8 cellular contexts compared by ENCODE assay signal in the genomic region with DNA sequence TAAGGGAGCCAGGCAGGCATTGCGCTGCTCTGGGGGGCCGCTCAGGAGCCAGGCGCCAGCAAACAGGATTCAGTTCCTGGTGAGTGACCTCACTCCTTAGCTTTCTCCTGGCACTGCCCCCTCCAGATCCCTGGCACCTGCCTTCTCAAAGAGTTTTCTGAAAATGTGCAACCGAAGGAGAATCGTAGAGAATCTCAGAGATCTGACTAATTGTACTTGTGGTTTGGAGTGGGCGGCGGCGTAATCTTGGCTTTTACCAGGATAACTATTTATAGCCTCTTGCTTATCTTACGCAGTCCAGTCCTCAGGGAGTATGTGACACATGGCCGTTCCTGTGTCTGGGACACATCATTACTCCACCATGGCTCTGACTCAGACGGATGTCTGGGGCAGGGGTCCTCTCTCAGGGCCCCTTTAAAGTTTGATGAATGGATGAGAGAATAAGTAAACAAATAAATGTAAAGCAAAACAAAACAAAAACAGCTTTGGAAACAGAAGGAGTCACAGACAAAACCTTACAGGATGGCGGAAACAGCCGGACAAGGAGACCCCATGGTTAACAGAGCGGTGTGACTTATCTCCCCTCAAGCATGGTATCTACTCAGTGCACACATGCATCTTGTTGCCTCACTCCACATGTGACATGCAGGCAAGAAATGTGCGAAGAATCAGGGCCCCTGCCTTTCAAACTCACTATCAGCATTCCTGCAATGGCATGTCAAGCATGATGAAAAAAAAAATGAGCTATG.
DNase-seq lines count a peak whose midpoint lies in the region; ATAC-seq and TF ChIP-seq lines count a peak whose summit lies in the region.

No MANE protein-coding gene starts in this region.

- peak; percentile 76 to 86 for ATAC-seq in stimulated activated naive B cell treated with anti-CD40 and anti-IgM and Interleukin-4, amounts not matched to agents 10 μg/mL and 1 μg/mL and 100 μg/mL, for 72 hours (replicated peaks)
- ATAC-seq in HG03460 (IDR thresholded peaks at IDR 0.05; ENCODE audit: unreplicated experiment): no peak
- ATAC-seq in effector memory CD8-positive, alpha-beta T cell (replicated peaks): no peak

- TF ChIP-seq CTCF in cardiac muscle cell (IDR thresholded peaks at IDR 0.05; ENCODE audit: low read depth, low read length): no peak

- peak overlapping the region; percentile 99 for H3K27ac Mint-ChIP-seq in stimulated activated naive B cell treated with anti-CD40 and anti-IgM and Interleukin-4, amounts not matched to agents 10 μg/mL and 1 μg/mL and 100 μg/mL, for 72 hours
- H3K27ac Mint-ChIP-seq in effector memory CD8-positive, alpha-beta T cell: no peak overlapping the region

- H3K27me3 ChIP-seq in cardiac muscle cell: no peaks in the 10 kb centered on the region

- H3K9me3 Mint-ChIP-seq in stimulated activated naive B cell treated with anti-CD40 and anti-IgM and Interleukin-4, amounts not matched to agents 10 μg/mL and 1 μg/mL and 100 μg/mL, for 72 hours: peaks cover 0 to 2% of the 10 kb centered on the region in 2 donors
- H3K9me3 Mint-ChIP-seq in effector memory CD8-positive, alpha-beta T cell: peaks cover 0 to 2% of the 10 kb centered on the region in 2 donors

- H3K4me1 ChIP-seq in cardiac muscle cell (ENCODE audit: low read depth): peaks cover 35% of the 10 kb centered on the region

- peaks cover 3 to 12% of the 10 kb centered on the region in 2 donors for H3K36me3 Mint-ChIP-seq in stimulated activated naive B cell treated with anti-CD40 and anti-IgM and Interleukin-4, amounts not matched to agents 10 μg/mL and 1 μg/mL and 100 μg/mL, for 72 hours
- no peaks in the 10 kb centered on the region for H3K36me3 Mint-ChIP-seq in effector memory CD8-positive, alpha-beta T cell (ENCODE audit: insufficient read depth)

- H3K27me3 Mint-ChIP-seq in stimulated activated naive B cell treated with anti-CD40 and anti-IgM and Interleukin-4, amounts not matched to agents 10 μg/mL and 1 μg/mL and 100 μg/mL, for 72 hours: no peaks in the 10 kb centered on the region
- H3K27me3 Mint-ChIP-seq in effector memory CD8-positive, alpha-beta T cell: peaks cover 0 to 6% of the 10 kb centered on the region in 2 donors

- H3K36me3 ChIP-seq in cardiac muscle cell: no peaks in the 10 kb centered on the region

- H3K9me3 ChIP-seq in cardiac muscle cell (ENCODE audit: low read depth): no peaks in the 10 kb centered on the region

- peak; percentile 15 for DNase-seq in stimulated activated CD4-positive, alpha-beta T cell treated with anti-CD3 and anti-CD28 coated beads, Interleukin-15, amount 100 ng/mL, for 24 hours
- no peak for DNase-seq in stimulated activated CD4-positive, alpha-beta T cell treated with anti-CD3 and anti-CD28 coated beads, Interleukin-1b, Interleukin-23, amount 100 ng/mL, for 48 hours
- DNase-seq in SW480 (ENCODE audit: low spot score): peak; percentile 55
- DNase-seq in cardiac muscle cell (ENCODE audit: low read depth in 1 of 2, low spot score in 1 of 2): peak; percentile 74 to 80
- DNase-seq in stimulated activated naive B cell treated with anti-CD40 and anti-IgM and Interleukin-4, amounts not matched to agents 10 μg/mL and 1 μg/mL and 100 μg/mL, for 72 hours: peak; percentile 65
- DNase-seq in effector memory CD8-positive, alpha-beta T cell: no peak
- no peak for DNase-seq in activated CD8-positive, alpha-beta memory T cell treated with anti-CD3 and anti-CD28 coated beads, Interleukin-2, amount 50 U/mL, for 48 hours

- peaks cover 63 to 84% of the 10 kb centered on the region in 2 donors for H3K4me1 Mint-ChIP-seq in stimulated activated naive B cell treated with anti-CD40 and anti-IgM and Interleukin-4, amounts not matched to agents 10 μg/mL and 1 μg/mL and 100 μg/mL, for 72 hours
- H3K4me1 Mint-ChIP-seq in effector memory CD8-positive, alpha-beta T cell (ENCODE audit: low read depth in 2 of 2): no peaks in the 10 kb centered on the region

- H3K27ac ChIP-seq in cardiac muscle cell: peak overlapping the region; percentile 98

- H3K4me3 Mint-ChIP-seq in stimulated activated naive B cell treated with anti-CD40 and anti-IgM and Interleukin-4, amounts not matched to agents 10 μg/mL and 1 μg/mL and 100 μg/mL, for 72 hours: peak overlapping the region; percentile 74 to 80
- no peak overlapping the region for H3K4me3 Mint-ChIP-seq in effector memory CD8-positive, alpha-beta T cell

- no peak overlapping the region for H3K4me3 ChIP-seq in cardiac muscle cell

Comparison
In these comparisons a context has a peak if more than half of its experiments do, and no peak if none do; other contexts are left out.
1. DNase-seq: peak in stimulated activated CD4-positive, alpha-beta T cell treated with anti-CD3 and anti-CD28 coated beads, Interleukin-15, amount 100 ng/mL, for 24 hours (single experiment), SW480 (single experiment), cardiac muscle cell (2 of 2) and stimulated activated naive B cell treated with anti-CD40 and anti-IgM and Interleukin-4, amounts not matched to agents 10 μg/mL and 1 μg/mL and 100 μg/mL, for 72 hours (single experiment); none in stimulated activated CD4-positive, alpha-beta T cell treated with anti-CD3 and anti-CD28 coated beads, Interleukin-1b, Interleukin-23, amount 100 ng/mL, for 48 hours (single experiment), effector memory CD8-positive, alpha-beta T cell (0 of 3) and activated CD8-positive, alpha-beta memory T cell treated with anti-CD3 and anti-CD28 coated beads, Interleukin-2, amount 50 U/mL, for 48 hours (single experiment).
2. ATAC-seq: peak in stimulated activated naive B cell treated with anti-CD40 and anti-IgM and Interleukin-4, amounts not matched to agents 10 μg/mL and 1 μg/mL and 100 μg/mL, for 72 hours (2 of 2); none in HG03460 (single experiment) and effector memory CD8-positive, alpha-beta T cell (single experiment).
3. H3K4me3 Mint-ChIP-seq: peak in stimulated activated naive B cell treated with anti-CD40 and anti-IgM and Interleukin-4, amounts not matched to agents 10 μg/mL and 1 μg/mL and 100 μg/mL, for 72 hours (2 of 2); none in effector memory CD8-positive, alpha-beta T cell (0 of 2).